Comparison of ENCODE assay signal across 1 cellular context in genomic region chr18:8341481-8342230, GRCh38.
TF ChIP-seq lines count a peak whose summit lies in the region.

No MANE protein-coding gene starts in this region.

TF ChIP-seq in HepG2, 621 proteins besides CTCF, POLR2A, EP300 and RAD21 (continued from another document and continues in another):
- TF ChIP-seq TFE3 (CRISPR knock-in tag; IDR thresholded peaks at IDR 0.05) (no peak; the same call in 1 of the 2 replicates), MAF1 (CRISPR knock-in tag; IDR thresholded peaks at IDR 0.05; ENCODE audit: borderline replicate concordance) (no peak), CBX1 (IDR thresholded peaks at IDR 0.05; ENCODE audit: low read depth) (no peak), ZNF773 (CRISPR knock-in tag; IDR thresholded peaks at IDR 0.05; ENCODE audit: borderline replicate concordance) (no peak), ATAD3A (CRISPR knock-in tag; IDR thresholded peaks at IDR 0.05) (no peak), NKX3-1 (CRISPR knock-in tag; IDR thresholded peaks at IDR 0.05) (no peak), ZNF546 (CRISPR knock-in tag; conservative IDR thresholded peaks at IDR 0.05) (no peak), SAP130 (CRISPR knock-in tag; IDR thresholded peaks at IDR 0.05; ENCODE audit: low read depth) (peak; percentile 73), ZNF713 (CRISPR knock-in tag; IDR thresholded peaks at IDR 0.05) (no peak), ONECUT2 (CRISPR knock-in tag; IDR thresholded peaks at IDR 0.05) (no peak), TFAP4 (IDR thresholded peaks at IDR 0.05; ENCODE audit: borderline replicate concordance, low read depth) (no peak), RORA (CRISPR knock-in tag; IDR thresholded peaks at IDR 0.05) (no peak), MZF1 (CRISPR knock-in tag; IDR thresholded peaks at IDR 0.05; ENCODE audit: borderline replicate concordance) (no peak), GATAD2A (CRISPR knock-in tag; IDR thresholded peaks at IDR 0.05) (peak; percentile 83), ZNF644 (CRISPR knock-in tag; IDR thresholded peaks at IDR 0.05; ENCODE audit: low read depth) (peak; percentile 97), CBFB (CRISPR knock-in tag; IDR thresholded peaks at IDR 0.05) (no peak), ZNF430 (CRISPR knock-in tag; IDR thresholded peaks at IDR 0.05) (no peak), ZNF839 (CRISPR knock-in tag; IDR thresholded peaks at IDR 0.05; ENCODE audit: borderline replicate concordance) (no peak), ZNF605 (CRISPR knock-in tag; IDR thresholded peaks at IDR 0.05) (no peak), RAD51 (IDR thresholded peaks at IDR 0.05; ENCODE audit: borderline replicate concordance) (no peak), YEATS4 (CRISPR knock-in tag; IDR thresholded peaks at IDR 0.05; ENCODE audit: borderline replicate concordance) (0 out of 2 replicates have a peak, but pooled peaks have one; percentile 24), NAIF1 (CRISPR knock-in tag; IDR thresholded peaks at IDR 0.05; ENCODE audit: borderline replicate concordance) (peak; percentile 26; the same call in 1 of the 2 replicates), ZNF615 (CRISPR knock-in tag; IDR thresholded peaks at IDR 0.05; ENCODE audit: borderline replicate concordance) (no peak)
- TF ChIP-seq, protein P1, sequence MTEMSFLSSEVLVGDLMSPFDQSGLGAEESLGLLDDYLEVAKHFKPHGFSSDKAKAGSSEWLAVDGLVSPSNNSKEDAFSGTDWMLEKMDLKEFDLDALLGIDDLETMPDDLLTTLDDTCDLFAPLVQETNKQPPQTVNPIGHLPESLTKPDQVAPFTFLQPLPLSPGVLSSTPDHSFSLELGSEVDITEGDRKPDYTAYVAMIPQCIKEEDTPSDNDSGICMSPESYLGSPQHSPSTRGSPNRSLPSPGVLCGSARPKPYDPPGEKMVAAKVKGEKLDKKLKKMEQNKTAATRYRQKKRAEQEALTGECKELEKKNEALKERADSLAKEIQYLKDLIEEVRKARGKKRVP (CRISPR knock-in tag; IDR thresholded peaks at IDR 0.05): peak in 1 of 2 experiments; percentile 72; a peak in 2 of 4 replicates
- TF ChIP-seq, protein P2, sequence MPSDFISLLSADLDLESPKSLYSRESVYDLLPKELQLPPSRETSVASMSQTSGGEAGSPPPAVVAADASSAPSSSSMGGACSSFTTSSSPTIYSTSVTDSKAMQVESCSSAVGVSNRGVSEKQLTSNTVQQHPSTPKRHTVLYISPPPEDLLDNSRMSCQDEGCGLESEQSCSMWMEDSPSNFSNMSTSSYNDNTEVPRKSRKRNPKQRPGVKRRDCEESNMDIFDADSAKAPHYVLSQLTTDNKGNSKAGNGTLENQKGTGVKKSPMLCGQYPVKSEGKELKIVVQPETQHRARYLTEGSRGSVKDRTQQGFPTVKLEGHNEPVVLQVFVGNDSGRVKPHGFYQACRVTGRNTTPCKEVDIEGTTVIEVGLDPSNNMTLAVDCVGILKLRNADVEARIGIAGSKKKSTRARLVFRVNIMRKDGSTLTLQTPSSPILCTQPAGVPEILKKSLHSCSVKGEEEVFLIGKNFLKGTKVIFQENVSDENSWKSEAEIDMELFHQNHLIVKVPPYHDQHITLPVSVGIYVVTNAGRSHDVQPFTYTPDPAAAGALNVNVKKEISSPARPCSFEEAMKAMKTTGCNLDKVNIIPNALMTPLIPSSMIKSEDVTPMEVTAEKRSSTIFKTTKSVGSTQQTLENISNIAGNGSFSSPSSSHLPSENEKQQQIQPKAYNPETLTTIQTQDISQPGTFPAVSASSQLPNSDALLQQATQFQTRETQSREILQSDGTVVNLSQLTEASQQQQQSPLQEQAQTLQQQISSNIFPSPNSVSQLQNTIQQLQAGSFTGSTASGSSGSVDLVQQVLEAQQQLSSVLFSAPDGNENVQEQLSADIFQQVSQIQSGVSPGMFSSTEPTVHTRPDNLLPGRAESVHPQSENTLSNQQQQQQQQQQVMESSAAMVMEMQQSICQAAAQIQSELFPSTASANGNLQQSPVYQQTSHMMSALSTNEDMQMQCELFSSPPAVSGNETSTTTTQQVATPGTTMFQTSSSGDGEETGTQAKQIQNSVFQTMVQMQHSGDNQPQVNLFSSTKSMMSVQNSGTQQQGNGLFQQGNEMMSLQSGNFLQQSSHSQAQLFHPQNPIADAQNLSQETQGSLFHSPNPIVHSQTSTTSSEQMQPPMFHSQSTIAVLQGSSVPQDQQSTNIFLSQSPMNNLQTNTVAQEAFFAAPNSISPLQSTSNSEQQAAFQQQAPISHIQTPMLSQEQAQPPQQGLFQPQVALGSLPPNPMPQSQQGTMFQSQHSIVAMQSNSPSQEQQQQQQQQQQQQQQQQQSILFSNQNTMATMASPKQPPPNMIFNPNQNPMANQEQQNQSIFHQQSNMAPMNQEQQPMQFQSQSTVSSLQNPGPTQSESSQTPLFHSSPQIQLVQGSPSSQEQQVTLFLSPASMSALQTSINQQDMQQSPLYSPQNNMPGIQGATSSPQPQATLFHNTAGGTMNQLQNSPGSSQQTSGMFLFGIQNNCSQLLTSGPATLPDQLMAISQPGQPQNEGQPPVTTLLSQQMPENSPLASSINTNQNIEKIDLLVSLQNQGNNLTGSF (CRISPR knock-in tag; IDR thresholded peaks at IDR 0.05): no peak
- TF ChIP-seq, protein P3, sequence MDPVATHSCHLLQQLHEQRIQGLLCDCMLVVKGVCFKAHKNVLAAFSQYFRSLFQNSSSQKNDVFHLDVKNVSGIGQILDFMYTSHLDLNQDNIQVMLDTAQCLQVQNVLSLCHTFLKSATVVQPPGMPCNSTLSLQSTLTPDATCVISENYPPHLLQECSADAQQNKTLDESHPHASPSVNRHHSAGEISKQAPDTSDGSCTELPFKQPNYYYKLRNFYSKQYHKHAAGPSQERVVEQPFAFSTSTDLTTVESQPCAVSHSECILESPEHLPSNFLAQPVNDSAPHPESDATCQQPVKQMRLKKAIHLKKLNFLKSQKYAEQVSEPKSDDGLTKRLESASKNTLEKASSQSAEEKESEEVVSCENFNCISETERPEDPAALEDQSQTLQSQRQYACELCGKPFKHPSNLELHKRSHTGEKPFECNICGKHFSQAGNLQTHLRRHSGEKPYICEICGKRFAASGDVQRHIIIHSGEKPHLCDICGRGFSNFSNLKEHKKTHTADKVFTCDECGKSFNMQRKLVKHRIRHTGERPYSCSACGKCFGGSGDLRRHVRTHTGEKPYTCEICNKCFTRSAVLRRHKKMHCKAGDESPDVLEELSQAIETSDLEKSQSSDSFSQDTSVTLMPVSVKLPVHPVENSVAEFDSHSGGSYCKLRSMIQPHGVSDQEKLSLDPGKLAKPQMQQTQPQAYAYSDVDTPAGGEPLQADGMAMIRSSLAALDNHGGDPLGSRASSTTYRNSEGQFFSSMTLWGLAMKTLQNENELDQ (CRISPR knock-in tag; IDR thresholded peaks at IDR 0.05; ENCODE audit: borderline replicate concordance): no peak
- TF ChIP-seq, protein P4, sequence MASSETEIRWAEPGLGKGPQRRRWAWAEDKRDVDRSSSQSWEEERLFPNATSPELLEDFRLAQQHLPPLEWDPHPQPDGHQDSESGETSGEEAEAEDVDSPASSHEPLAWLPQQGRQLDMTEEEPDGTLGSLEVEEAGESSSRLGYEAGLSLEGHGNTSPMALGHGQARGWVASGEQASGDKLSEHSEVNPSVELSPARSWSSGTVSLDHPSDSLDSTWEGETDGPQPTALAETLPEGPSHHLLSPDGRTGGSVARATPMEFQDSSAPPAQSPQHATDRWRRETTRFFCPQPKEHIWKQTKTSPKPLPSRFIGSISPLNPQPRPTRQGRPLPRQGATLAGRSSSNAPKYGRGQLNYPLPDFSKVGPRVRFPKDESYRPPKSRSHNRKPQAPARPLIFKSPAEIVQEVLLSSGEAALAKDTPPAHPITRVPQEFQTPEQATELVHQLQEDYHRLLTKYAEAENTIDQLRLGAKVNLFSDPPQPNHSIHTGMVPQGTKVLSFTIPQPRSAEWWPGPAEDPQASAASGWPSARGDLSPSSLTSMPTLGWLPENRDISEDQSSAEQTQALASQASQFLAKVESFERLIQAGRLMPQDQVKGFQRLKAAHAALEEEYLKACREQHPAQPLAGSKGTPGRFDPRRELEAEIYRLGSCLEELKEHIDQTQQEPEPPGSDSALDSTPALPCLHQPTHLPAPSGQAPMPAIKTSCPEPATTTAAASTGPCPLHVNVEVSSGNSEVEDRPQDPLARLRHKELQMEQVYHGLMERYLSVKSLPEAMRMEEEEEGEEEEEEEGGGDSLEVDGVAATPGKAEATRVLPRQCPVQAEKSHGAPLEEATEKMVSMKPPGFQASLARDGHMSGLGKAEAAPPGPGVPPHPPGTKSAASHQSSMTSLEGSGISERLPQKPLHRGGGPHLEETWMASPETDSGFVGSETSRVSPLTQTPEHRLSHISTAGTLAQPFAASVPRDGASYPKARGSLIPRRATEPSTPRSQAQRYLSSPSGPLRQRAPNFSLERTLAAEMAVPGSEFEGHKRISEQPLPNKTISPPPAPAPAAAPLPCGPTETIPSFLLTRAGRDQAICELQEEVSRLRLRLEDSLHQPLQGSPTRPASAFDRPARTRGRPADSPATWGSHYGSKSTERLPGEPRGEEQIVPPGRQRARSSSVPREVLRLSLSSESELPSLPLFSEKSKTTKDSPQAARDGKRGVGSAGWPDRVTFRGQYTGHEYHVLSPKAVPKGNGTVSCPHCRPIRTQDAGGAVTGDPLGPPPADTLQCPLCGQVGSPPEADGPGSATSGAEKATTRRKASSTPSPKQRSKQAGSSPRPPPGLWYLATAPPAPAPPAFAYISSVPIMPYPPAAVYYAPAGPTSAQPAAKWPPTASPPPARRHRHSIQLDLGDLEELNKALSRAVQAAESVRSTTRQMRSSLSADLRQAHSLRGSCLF (CRISPR knock-in tag; IDR thresholded peaks at IDR 0.05; ENCODE audit: borderline replicate concordance): no peak
- TF ChIP-seq, protein P5, sequence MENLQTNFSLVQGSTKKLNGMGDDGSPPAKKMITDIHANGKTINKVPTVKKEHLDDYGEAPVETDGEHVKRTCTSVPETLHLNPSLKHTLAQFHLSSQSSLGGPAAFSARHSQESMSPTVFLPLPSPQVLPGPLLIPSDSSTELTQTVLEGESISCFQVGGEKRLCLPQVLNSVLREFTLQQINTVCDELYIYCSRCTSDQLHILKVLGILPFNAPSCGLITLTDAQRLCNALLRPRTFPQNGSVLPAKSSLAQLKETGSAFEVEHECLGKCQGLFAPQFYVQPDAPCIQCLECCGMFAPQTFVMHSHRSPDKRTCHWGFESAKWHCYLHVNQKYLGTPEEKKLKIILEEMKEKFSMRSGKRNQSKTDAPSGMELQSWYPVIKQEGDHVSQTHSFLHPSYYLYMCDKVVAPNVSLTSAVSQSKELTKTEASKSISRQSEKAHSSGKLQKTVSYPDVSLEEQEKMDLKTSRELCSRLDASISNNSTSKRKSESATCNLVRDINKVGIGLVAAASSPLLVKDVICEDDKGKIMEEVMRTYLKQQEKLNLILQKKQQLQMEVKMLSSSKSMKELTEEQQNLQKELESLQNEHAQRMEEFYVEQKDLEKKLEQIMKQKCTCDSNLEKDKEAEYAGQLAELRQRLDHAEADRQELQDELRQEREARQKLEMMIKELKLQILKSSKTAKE (CRISPR knock-in tag; IDR thresholded peaks at IDR 0.05; ENCODE audit: borderline replicate concordance): peak; percentile 64
